Comparison of ENCODE assay signal across 7 cellular contexts in the genomic region with DNA sequence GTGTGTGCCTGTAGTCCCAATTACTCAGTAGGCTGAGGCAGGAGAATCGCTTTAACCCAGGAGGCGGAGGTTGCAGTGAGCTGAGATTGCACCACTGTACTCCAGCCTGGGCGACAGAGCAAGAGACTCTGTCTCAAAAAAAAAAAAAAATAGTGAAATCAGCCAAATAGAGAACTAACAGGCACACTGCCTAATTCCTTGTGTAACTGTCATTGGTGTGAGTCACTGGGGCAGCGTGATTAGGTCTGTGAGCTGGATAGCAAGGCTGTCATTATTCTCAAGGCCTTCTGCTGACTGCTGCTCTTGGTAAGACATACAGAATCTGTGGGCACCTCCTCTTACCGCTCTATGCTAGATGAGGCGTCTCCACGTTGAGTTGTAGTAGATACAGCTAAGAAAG.
DNase-seq lines count a peak whose midpoint lies in the region; ATAC-seq and TF ChIP-seq lines count a peak whose summit lies in the region.

No MANE protein-coding gene starts in this region.

- H3K27ac ChIP-seq in body of pancreas, result peak overlapping the region; percentile 71 to 91 (median 88)

- H3K27ac Mint-ChIP-seq in activated T-helper 2 cell treated with anti-CD3 and anti-CD28 coated beads, Interferon-gamma antibody, Interleukin-2, Interleukin-4, amounts not matched to agents 10 μg/mL and 5 μg/mL and 100 μg/mL, durations not matched to agents 14 hours and 24 hours and 36 hours, result no peak overlapping the region
- H3K27ac Mint-ChIP-seq in activated naive CD8-positive, alpha-beta T cell treated with anti-CD3 and anti-CD28 coated beads, Interleukin-2, amount 50 U/mL, for 24 hours, result no peak overlapping the region

- peaks cover 9% of the 10 kb centered on the region for H3K4me1 Mint-ChIP-seq in activated T-helper 2 cell treated with anti-CD3 and anti-CD28 coated beads, Interferon-gamma antibody, Interleukin-2, Interleukin-4, amounts not matched to agents 10 μg/mL and 5 μg/mL and 100 μg/mL, durations not matched to agents 14 hours and 24 hours and 36 hours (ENCODE audit: low read depth)
- H3K4me1 Mint-ChIP-seq in activated naive CD8-positive, alpha-beta T cell treated with anti-CD3 and anti-CD28 coated beads, Interleukin-2, amount 50 U/mL, for 24 hours, result peaks cover 41% of the 10 kb centered on the region

- ATAC-seq in body of pancreas (peak; percentile 69), left lobe of liver (peak; percentile 87), HG03354 (IDR thresholded peaks at IDR 0.05; ENCODE audit: poor library complexity, severe bottlenecking, unreplicated experiment) (no peak)
- no peak for ATAC-seq in activated naive CD8-positive, alpha-beta T cell treated with anti-CD3 and anti-CD28 coated beads, Interleukin-2, amount 50 U/mL, for 24 hours

- peaks cover 12% of the 10 kb centered on the region for H3K27me3 Mint-ChIP-seq in activated T-helper 2 cell treated with anti-CD3 and anti-CD28 coated beads, Interferon-gamma antibody, Interleukin-2, Interleukin-4, amounts not matched to agents 10 μg/mL and 5 μg/mL and 100 μg/mL, durations not matched to agents 14 hours and 24 hours and 36 hours (ENCODE audit: low read depth)
- peaks cover under 1% of the 10 kb centered on the region for H3K27me3 Mint-ChIP-seq in activated naive CD8-positive, alpha-beta T cell treated with anti-CD3 and anti-CD28 coated beads, Interleukin-2, amount 50 U/mL, for 24 hours

- no peak for TF ChIP-seq CTCF in body of pancreas (IDR thresholded peaks at IDR 0.05)

- H3K27me3 ChIP-seq in MG63 (no peaks in the 10 kb centered on the region), body of pancreas (no peaks in the 10 kb centered on the region)

- no peaks in the 10 kb centered on the region for H3K9me3 Mint-ChIP-seq in activated T-helper 2 cell treated with anti-CD3 and anti-CD28 coated beads, Interferon-gamma antibody, Interleukin-2, Interleukin-4, amounts not matched to agents 10 μg/mL and 5 μg/mL and 100 μg/mL, durations not matched to agents 14 hours and 24 hours and 36 hours
- H3K9me3 Mint-ChIP-seq in activated naive CD8-positive, alpha-beta T cell treated with anti-CD3 and anti-CD28 coated beads, Interleukin-2, amount 50 U/mL, for 24 hours, result no peaks in the 10 kb centered on the region

- 10 to 20% methylated on average over 7 of the region's 7 CpGs for WGBS in body of pancreas, 2 donors

- no peaks in the 10 kb centered on the region for H3K36me3 Mint-ChIP-seq in activated T-helper 2 cell treated with anti-CD3 and anti-CD28 coated beads, Interferon-gamma antibody, Interleukin-2, Interleukin-4, amounts not matched to agents 10 μg/mL and 5 μg/mL and 100 μg/mL, durations not matched to agents 14 hours and 24 hours and 36 hours (ENCODE audit: low read depth)
- no peaks in the 10 kb centered on the region for H3K36me3 Mint-ChIP-seq in activated naive CD8-positive, alpha-beta T cell treated with anti-CD3 and anti-CD28 coated beads, Interleukin-2, amount 50 U/mL, for 24 hours (ENCODE audit: low read depth)

- H3K4me1 ChIP-seq in body of pancreas, result peaks cover 72% of the 10 kb centered on the region

- DNase-seq in MG63 (peak; percentile 80), body of pancreas (peak; percentile 81 to 94 (median 88)), left lobe of liver (ENCODE audit: low spot score) (peak; percentile 77), ureter (ENCODE audit: low spot score) (peak; percentile 56)
- DNase-seq in activated T-helper 2 cell treated with anti-CD3 and anti-CD28 coated beads, Interferon-gamma antibody, Interleukin-2, Interleukin-4, amounts not matched to agents 10 μg/mL and 5 μg/mL and 100 μg/mL, durations not matched to agents 14 hours and 24 hours and 36 hours (ENCODE audit: low spot score), result no peak
- DNase-seq in activated naive CD8-positive, alpha-beta T cell treated with anti-CD3 and anti-CD28 coated beads, Interleukin-2, amount 50 U/mL, for 24 hours, result no peak

- H3K4me3 ChIP-seq in MG63, result no peak overlapping the region
- no peak overlapping the region for H3K4me3 ChIP-seq in body of pancreas

- H3K36me3 ChIP-seq in MG63, result peaks cover 4% of the 10 kb centered on the region; the same call in 1 of the 2 replicates
- peaks cover 0 to 2% of the 10 kb centered on the region in 2 donors for H3K36me3 ChIP-seq in body of pancreas (replicated peaks in 1 of 2; ENCODE audit: insufficient read depth in 1 of 2, low read depth in 2 of 2)

- peak in 2 of 3 donors; percentile 68 to 73 for TF ChIP-seq POLR2A in body of pancreas (IDR thresholded peaks at IDR 0.05)

- no peaks in the 10 kb centered on the region for H3K9me3 ChIP-seq in MG63
- no peaks in the 10 kb centered on the region for H3K9me3 ChIP-seq in body of pancreas

- H3K4me3 Mint-ChIP-seq in activated T-helper 2 cell treated with anti-CD3 and anti-CD28 coated beads, Interferon-gamma antibody, Interleukin-2, Interleukin-4, amounts not matched to agents 10 μg/mL and 5 μg/mL and 100 μg/mL, durations not matched to agents 14 hours and 24 hours and 36 hours (ENCODE audit: low read depth), result no peak overlapping the region
- H3K4me3 Mint-ChIP-seq in activated naive CD8-positive, alpha-beta T cell treated with anti-CD3 and anti-CD28 coated beads, Interleukin-2, amount 50 U/mL, for 24 hours, result no peak overlapping the region

- intact Hi-C loops in body of pancreas (cut with DNase I), result no loop called here
- intact Hi-C loops in activated T-helper 2 cell treated with anti-CD3 and anti-CD28 coated beads, Interferon-gamma antibody, Interleukin-2, Interleukin-4, amounts not matched to agents 10 μg/mL and 5 μg/mL and 100 μg/mL, durations not matched to agents 14 hours and 24 hours and 36 hours (cut with micrococcal nuclease), result no loop called here

Comparison
In these comparisons a context has a peak if more than half of its experiments do, and no peak if none do; other contexts are left out.
1. DNase-seq: peak in MG63 (single experiment), body of pancreas (4 of 4), left lobe of liver (single experiment) and ureter (single experiment); none in activated T-helper 2 cell treated with anti-CD3 and anti-CD28 coated beads, Interferon-gamma antibody, Interleukin-2, Interleukin-4, amounts not matched to agents 10 μg/mL and 5 μg/mL and 100 μg/mL, durations not matched to agents 14 hours and 24 hours and 36 hours (single experiment) and activated naive CD8-positive, alpha-beta T cell treated with anti-CD3 and anti-CD28 coated beads, Interleukin-2, amount 50 U/mL, for 24 hours (single experiment).
2. ATAC-seq: peak in body of pancreas (single experiment) and left lobe of liver (single experiment); none in HG03354 (single experiment) and activated naive CD8-positive, alpha-beta T cell treated with anti-CD3 and anti-CD28 coated beads, Interleukin-2, amount 50 U/mL, for 24 hours (single experiment).